ENCODE assay signal across 24 cellular contexts in genomic region chr7:122791959-122792545, GRCh38.
DNase-seq lines count a peak whose midpoint lies in the region; ATAC-seq, FAIRE-seq and TF ChIP-seq lines count a peak whose summit lies in the region.
"Had no signal": no experiment of that assay in that cellular context is flagged by ENCODE, and none has a peak within 500 bp of the region (broad histone marks: within the 10 kb centered on the region; RNA-seq: fewer than 3 reads in every experiment).

No MANE protein-coding gene starts in this region.

- TF ChIP-seq RAD21 in H1 (IDR thresholded peaks at IDR 0.05 in 1 of 2, conservative IDR thresholded peaks at IDR 0.05 in 1 of 2; ENCODE audit: low read depth in 2 of 2, low read length in 2 of 2) (no peak), liver (IDR thresholded peaks at IDR 0.05) (no peak)

- no peak overlapping the region for H3K4me2 ChIP-seq in H9 (ENCODE audit: insufficient read depth, insufficient read length, low read length)
- H3K4me2 ChIP-seq in H1 (ENCODE audit: insufficient read depth in 1 of 2, low read depth in 2 of 2, low read length in 2 of 2): 0 out of 4 replicates have a peak overlapping the region, but pooled peaks of 1 of the 2 experiments have one; percentile 7
- H3K4me2 ChIP-seq: BLaER1 had no signal

- H3K4me1 ChIP-seq in H9 (ENCODE audit: insufficient read depth, low read length) (peaks cover 5% of the 10 kb centered on the region; the same call in 1 of the 2 replicates), H1 (replicated peaks in 1 of 4; ENCODE audit: control insufficient read depth in 3 of 4, insufficient read depth in 4 of 4, low read length in 3 of 4) (peaks cover 1 to 13% (median 12%) of the 10 kb centered on the region in 4 experiments; a peak in 5 of 7 replicates), liver (ENCODE audit: control insufficient read depth in 4 of 4, insufficient read depth in 4 of 4, low read length in 3 of 4) (peaks cover 0 to 2% (median 0%) of the 10 kb centered on the region in 4 donors), small intestine (ENCODE audit: control insufficient read depth in 2 of 2, insufficient read depth in 1 of 2, low read depth in 1 of 2, low read length in 1 of 2) (peaks cover 0 to 1% of the 10 kb centered on the region in 2 donors)
- H3K4me1 ChIP-seq: HAP-1, SJSA1 had no signal

- no peaks in the 10 kb centered on the region; a peak in 2 of 5 replicates for H3K9me3 Mint-ChIP-seq in H9
- H3K9me3 Mint-ChIP-seq in activated CD8-positive, alpha-beta memory T cell treated with anti-CD3 and anti-CD28 coated beads, Interleukin-2, amount 10 ng/mL, durations not matched to agents 7 days and 5 days (ENCODE audit: low read depth): peaks cover 1% of the 10 kb centered on the region
- H3K9me3 Mint-ChIP-seq in stimulated activated effector memory CD8-positive, alpha-beta T cell treated with anti-CD3 and anti-CD28 coated beads, Interleukin-12 subunit alpha, Interleukin-12 subunit beta, amount 100 ng/mL, for 72 hours: peaks cover 8% of the 10 kb centered on the region

- H4K8ac ChIP-seq in H9 (replicated peaks; ENCODE audit: insufficient read length, low read depth, low read length) (no peak overlapping the region), H1 (ENCODE audit: extremely low read depth, insufficient read depth, low read length) (no peak overlapping the region)

- H3K79me1 ChIP-seq in H9 (ENCODE audit: insufficient read depth, low read depth, low read length, poor library complexity, severe bottlenecking) (no peaks in the 10 kb centered on the region), H1 (ENCODE audit: low read depth, low read length) (no peaks in the 10 kb centered on the region)

- no peaks in the 10 kb centered on the region for H3K27me3 Mint-ChIP-seq in H9 (ENCODE audit: low read depth)
- no peaks in the 10 kb centered on the region for H3K27me3 Mint-ChIP-seq in activated CD8-positive, alpha-beta memory T cell treated with anti-CD3 and anti-CD28 coated beads, Interleukin-2, amount 10 ng/mL, durations not matched to agents 7 days and 5 days
- H3K27me3 Mint-ChIP-seq: CD4-positive, CD25-positive, alpha-beta regulatory T cell had no signal

- H3K23ac ChIP-seq in H9 (ENCODE audit: insufficient read length, low read depth, low read length): no peak overlapping the region
- no peak overlapping the region for H3K23ac ChIP-seq in H1 (ENCODE audit: insufficient read length)

- H2AFZ ChIP-seq in H9 (ENCODE audit: low read length): no peak overlapping the region
- no peak overlapping the region for H2AFZ ChIP-seq in H1 (ENCODE audit: low read length)

- H3K4me1 Mint-ChIP-seq in H9: peaks cover 47 to 54% of the 10 kb centered on the region in 2 experiments
- no peaks in the 10 kb centered on the region for H3K4me1 Mint-ChIP-seq in activated CD8-positive, alpha-beta memory T cell treated with anti-CD3 and anti-CD28 coated beads, Interleukin-2, amount 10 ng/mL, durations not matched to agents 7 days and 5 days
- no peaks in the 10 kb centered on the region for H3K4me1 Mint-ChIP-seq in stimulated activated effector memory CD8-positive, alpha-beta T cell treated with anti-CD3 and anti-CD28 coated beads, Interleukin-12 subunit alpha, Interleukin-12 subunit beta, amount 100 ng/mL, for 72 hours
- H3K4me1 Mint-ChIP-seq: CD4-positive, CD25-positive, alpha-beta regulatory T cell had no signal

- H3K23me2 ChIP-seq in H9 (ENCODE audit: insufficient read length, low read depth, low read length, poor library complexity, severe bottlenecking) (no peaks in the 10 kb centered on the region), H1 (ENCODE audit: low read depth, low read length) (no peaks in the 10 kb centered on the region)

- H3K9me3 ChIP-seq in H9 (ENCODE audit: control insufficient read depth, low read depth, low read length): no peaks in the 10 kb centered on the region
- no peaks in the 10 kb centered on the region for H3K9me3 ChIP-seq in H1 (ENCODE audit: insufficient read depth in 2 of 2, low read depth in 1 of 2, low read length in 1 of 2)
- H3K9me3 ChIP-seq in liver (ENCODE audit: control insufficient read depth in 4 of 4, low read length in 3 of 4): no peaks in the 10 kb centered on the region
- no peaks in the 10 kb centered on the region for H3K9me3 ChIP-seq in small intestine (ENCODE audit: control insufficient read depth, low read depth)
- H3K9me3 ChIP-seq: BLaER1, HAP-1, MG63, SJSA1 had no signal

- H2BK5ac ChIP-seq in H9 (ENCODE audit: insufficient read length, low read length) (no peak overlapping the region), H1 (ENCODE audit: low read depth, low read length) (no peak overlapping the region)

- peak overlapping the region; percentile 26 for H3K27ac ChIP-seq in H9 (ENCODE audit: insufficient read length, low read depth, low read length)
- H3K27ac ChIP-seq in H1 (ENCODE audit: low read depth, low read length): no peak overlapping the region
- H3K27ac ChIP-seq in liver (ENCODE audit: low read depth in 1 of 2, low read length in 2 of 2): no peak overlapping the region
- H3K27ac ChIP-seq in small intestine (ENCODE audit: low read depth in 1 of 2, low read length in 1 of 2): no peak overlapping the region
- H3K27ac ChIP-seq: BLaER1, SJSA1 had no signal

- TF ChIP-seq CTCF in H9 (conservative IDR thresholded peaks at IDR 0.05): no peak
- no peak for TF ChIP-seq CTCF in H1 (IDR thresholded peaks at IDR 0.05; ENCODE audit: control extremely low read depth in 1 of 3, insufficient read depth in 1 of 3, low read depth in 1 of 3, low read length in 3 of 3)
- TF ChIP-seq CTCF in liver (IDR thresholded peaks at IDR 0.05; ENCODE audit: low read depth, low read length, missing input control): no peak

- H3K9ac ChIP-seq in H9 (ENCODE audit: extremely low read depth, insufficient read length, low read length) (no peak overlapping the region), H1 (replicated peaks in 1 of 4; ENCODE audit: extremely low read depth in 1 of 4, low read depth in 3 of 4, low read length in 3 of 4) (no peak overlapping the region), liver (ENCODE audit: low read depth in 1 of 2, low read length in 2 of 2) (no peak overlapping the region)
- H3K9ac ChIP-seq: BLaER1 had no signal

- no peak overlapping the region for H3K4me3 ChIP-seq in H1 (ENCODE audit: extremely low read depth in 1 of 4, insufficient read depth in 2 of 4, low read depth in 3 of 4, low read length in 4 of 4)
- no peak overlapping the region for H3K4me3 ChIP-seq in liver (ENCODE audit: low read depth in 1 of 3, low read length in 3 of 3)
- no peak overlapping the region for H3K4me3 ChIP-seq in small intestine (ENCODE audit: low read depth in 1 of 2, low read length in 2 of 2)
- H3K4me3 ChIP-seq: BLaER1, HAP-1, MG63, SJSA1 had no signal

- DNase-seq in H9 (no peak), H1 (ENCODE audit: low read depth in 1 of 2, low spot score in 2 of 2) (no peak), small intestine (peak; percentile 13), NCI-H1694 treated with DMSO at 0.1 percent for 48 hours (lab: John Stamatoyannopoulos, UW) (no peak)
- no peak for DNase-seq in activated CD8-positive, alpha-beta memory T cell treated with anti-CD3 and anti-CD28 coated beads, Interleukin-2, amount 10 ng/mL, durations not matched to agents 7 days and 5 days
- no peak for DNase-seq in stimulated activated effector memory CD8-positive, alpha-beta T cell treated with anti-CD3 and anti-CD28 coated beads, Interleukin-12 subunit alpha, Interleukin-12 subunit beta, amount 100 ng/mL, for 72 hours (ENCODE audit: low spot score in 2 of 2)
- DNase-seq: CD4-positive, CD25-positive, alpha-beta regulatory T cell; DMS153; HFFc6; IMR-90; KG1; MG63; NCI-H1417 treated with DMSO at 0.1 percent for 48 hours; NCI-H187; NCI-H2081 treated with DMSO at 0.1 percent for 48 hours; NCI-H2171; NCI-H226; NCI-H510A; Right ventricle myocardium superior; RPMI8226 had no signal

- no peak for TF ChIP-seq EP300 in H1 (IDR thresholded peaks at IDR 0.05; ENCODE audit: borderline replicate concordance in 1 of 2, low read depth in 2 of 2, low read length in 2 of 2)

- H3K4ac ChIP-seq in H9 (ENCODE audit: low read depth, low read length) (no peak overlapping the region), H1 (replicated peaks; ENCODE audit: insufficient read length, low read depth, low read length) (no peak overlapping the region)

- POLR2A ChIA-PET in H1 (lab: Charles Lee; ENCODE audit: partially characterized antibody): no interaction called here

- H3K79me2 ChIP-seq in H9 (ENCODE audit: insufficient read depth, low read length): 0 out of 2 replicates have a peak, but pooled peaks cover 2% of the 10 kb centered on the region
- no peaks in the 10 kb centered on the region; a peak in 1 of 4 replicates for H3K79me2 ChIP-seq in H1 (ENCODE audit: control insufficient read depth in 1 of 2, insufficient read depth in 2 of 2, low read length in 2 of 2)

- H4K91ac ChIP-seq in H9 (ENCODE audit: insufficient read length, low read depth, low read length) (no peak overlapping the region), H1 (replicated peaks; ENCODE audit: insufficient read length, low read length) (no peak overlapping the region)

- H3K27me3 ChIP-seq in H9 (ENCODE audit: insufficient read depth, low read length): no peaks in the 10 kb centered on the region; the same call in 1 of the 2 replicates
- no peaks in the 10 kb centered on the region for H3K27me3 ChIP-seq in H1 (replicated peaks in 1 of 4; ENCODE audit: control insufficient read depth in 3 of 4, extremely low read depth in 1 of 4, insufficient read depth in 3 of 4, low read length in 3 of 4)
- H3K27me3 ChIP-seq in liver (ENCODE audit: control insufficient read depth in 4 of 4, insufficient read depth in 4 of 4, low read length in 3 of 4): no peaks in the 10 kb centered on the region
- no peaks in the 10 kb centered on the region for H3K27me3 ChIP-seq in small intestine (ENCODE audit: control insufficient read depth in 2 of 2, insufficient read depth in 2 of 2, low read length in 2 of 2)
- H3K27me3 ChIP-seq: BLaER1, MG63, SJSA1 had no signal

- no peak for TF ChIP-seq POLR2A in H1 (IDR thresholded peaks at IDR 0.05; ENCODE audit: control extremely low read depth in 1 of 2, low read depth in 2 of 2, low read length in 2 of 2)

- H3K36me3 ChIP-seq in H1 (ENCODE audit: control insufficient read depth in 2 of 4, insufficient read depth in 4 of 4, low read length in 3 of 4) (no peaks in the 10 kb centered on the region), liver (ENCODE audit: control insufficient read depth in 4 of 4, insufficient read depth in 3 of 4, low read depth in 1 of 4, low read length in 3 of 4) (peaks cover 0 to 3% (median under 1%) of the 10 kb centered on the region in 4 donors), small intestine (ENCODE audit: control insufficient read depth in 2 of 2, insufficient read depth in 2 of 2, low read length in 2 of 2) (no peaks in the 10 kb centered on the region)
- H3K36me3 ChIP-seq: BLaER1, HAP-1, MG63, SJSA1 had no signal

- CTCF ChIA-PET in H1 (lab: Charles Lee; ENCODE audit: partially characterized antibody): interaction anchor here (0.8 kb wide), 1 partner anchor 103 kb away, joined by 3 read pairs; no protein-coding TSS in a partner anchor
- CTCF ChIA-PET in activated CD8-positive, alpha-beta memory T cell treated with anti-CD3 and anti-CD28 coated beads, Interleukin-2, amount 10 ng/mL, durations not matched to agents 7 days and 5 days (lab: Charles Lee): no interaction called here

- ATAC-seq in activated CD8-positive, alpha-beta memory T cell treated with anti-CD3 and anti-CD28 coated beads, Interleukin-2, amount 10 ng/mL, durations not matched to agents 7 days and 5 days: no peak
- ATAC-seq in stimulated activated effector memory CD8-positive, alpha-beta T cell treated with anti-CD3 and anti-CD28 coated beads, Interleukin-12 subunit alpha, Interleukin-12 subunit beta, amount 100 ng/mL, for 72 hours: no peak

- H4K20me1 ChIP-seq in H9 (ENCODE audit: control insufficient read depth, insufficient read depth, insufficient read length) (no peaks in the 10 kb centered on the region), H1 (replicated peaks in 1 of 2; ENCODE audit: control insufficient read depth in 1 of 2, insufficient read depth in 2 of 2, low read length in 2 of 2) (no peaks in the 10 kb centered on the region)
- H4K20me1 ChIP-seq: BLaER1 had no signal

- no CpG with 5 or more reads among the region's 3 CpGs for WGBS in H9 (ENCODE audit: extremely low coverage, insufficient read length, low lambda C conversion rate)
- WGBS in H1 (ENCODE audit: extremely low coverage in 1 of 2, insufficient coverage in 1 of 2, insufficient read length in 1 of 2, insufficient replicate concordance in 2 of 2, low coverage in 1 of 2, low lambda C conversion rate in 2 of 2, missing lambda C conversion rate in 1 of 2), 2 experiments: 56% methylated on average over 3 of the region's 3 CpGs; no CpG with 5 or more reads in 1 of the 2 experiments
- 91% methylated on average over 3 of the region's 3 CpGs for WGBS in liver
- WGBS in small intestine, 3 donors: 67 to 86% (median 73%) methylated on average over 3 of the region's 3 CpGs

- no peak overlapping the region for H3K18ac ChIP-seq in H9 (ENCODE audit: insufficient read length, low read depth, low read length)
- H3K18ac ChIP-seq in H1 (ENCODE audit: extremely low read depth, low read length): no peak overlapping the region

- H2BK12ac ChIP-seq in H9 (ENCODE audit: insufficient read length, low read depth, low read length) (no peak overlapping the region), H1 (ENCODE audit: low read depth, low read length) (no peak overlapping the region)

- H2BK120ac ChIP-seq in H9 (ENCODE audit: low read depth, low read length, poor library complexity, severe bottlenecking): no peak overlapping the region
- H2BK120ac ChIP-seq in H1 (replicated peaks; ENCODE audit: low read depth, low read length): peak overlapping the region; percentile 73

- H3T11ph ChIP-seq in H9 (ENCODE audit: low read length): no peak overlapping the region

- H4K5ac ChIP-seq in H9 (ENCODE audit: insufficient read length, low read depth, low read length) (no peak overlapping the region), H1 (ENCODE audit: insufficient read length, low read depth, low read length) (peak overlapping the region; percentile 42)

- FAIRE-seq in H1 (lab: Jason Lieb, UNC) (no peak), small intestine (lab: Jason Lieb, UNC) (no peak)

- H2AK5ac ChIP-seq in H9 (ENCODE audit: insufficient read length, low read length): no peak overlapping the region
- H2AK5ac ChIP-seq in H1 (ENCODE audit: low read depth, low read length): no peak overlapping the region

- H3K56ac ChIP-seq in H9 (ENCODE audit: insufficient read length, low read depth, low read length) (no peak overlapping the region), H1 (replicated peaks; ENCODE audit: insufficient read length, low read depth, low read length) (no peak overlapping the region)

- H3K4me3 Mint-ChIP-seq in H9: no peak overlapping the region
- H3K4me3 Mint-ChIP-seq in activated CD8-positive, alpha-beta memory T cell treated with anti-CD3 and anti-CD28 coated beads, Interleukin-2, amount 10 ng/mL, durations not matched to agents 7 days and 5 days: no peak overlapping the region
- no peak overlapping the region for H3K4me3 Mint-ChIP-seq in stimulated activated effector memory CD8-positive, alpha-beta T cell treated with anti-CD3 and anti-CD28 coated beads, Interleukin-12 subunit alpha, Interleukin-12 subunit beta, amount 100 ng/mL, for 72 hours
- H3K4me3 Mint-ChIP-seq: CD4-positive, CD25-positive, alpha-beta regulatory T cell; HFFc6 had no signal

- H2BK15ac ChIP-seq in H9 (ENCODE audit: low read depth, low read length) (no peak overlapping the region), H1 (ENCODE audit: low read length) (no peak overlapping the region)

- H3K14ac ChIP-seq in H9 (ENCODE audit: insufficient read depth, low read length) (no peak overlapping the region), H1 (ENCODE audit: insufficient read length) (no peak overlapping the region)

- peaks cover 0 to 5% (median 3%) of the 10 kb centered on the region in 3 experiments; a peak in 2 of 7 replicates for H3K36me3 Mint-ChIP-seq in H9 (ENCODE audit: insufficient read depth in 1 of 3, low read depth in 3 of 3)
- no peaks in the 10 kb centered on the region for H3K36me3 Mint-ChIP-seq in activated CD8-positive, alpha-beta memory T cell treated with anti-CD3 and anti-CD28 coated beads, Interleukin-2, amount 10 ng/mL, durations not matched to agents 7 days and 5 days
- no peaks in the 10 kb centered on the region for H3K36me3 Mint-ChIP-seq in stimulated activated effector memory CD8-positive, alpha-beta T cell treated with anti-CD3 and anti-CD28 coated beads, Interleukin-12 subunit alpha, Interleukin-12 subunit beta, amount 100 ng/mL, for 72 hours
- H3K36me3 Mint-ChIP-seq: CD4-positive, CD25-positive, alpha-beta regulatory T cell had no signal

- no peak overlapping the region for H2BK20ac ChIP-seq in H9 (ENCODE audit: low read depth, low read length, poor library complexity, severe bottlenecking)
- H2BK20ac ChIP-seq in H1 (ENCODE audit: low read length): no peak overlapping the region

- peak overlapping the region in 2 of 3 experiments; percentile 59 to 84; a peak in 4 of 7 replicates for H3K27ac Mint-ChIP-seq in H9
- H3K27ac Mint-ChIP-seq in activated CD8-positive, alpha-beta memory T cell treated with anti-CD3 and anti-CD28 coated beads, Interleukin-2, amount 10 ng/mL, durations not matched to agents 7 days and 5 days: no peak overlapping the region
- H3K27ac Mint-ChIP-seq in stimulated activated effector memory CD8-positive, alpha-beta T cell treated with anti-CD3 and anti-CD28 coated beads, Interleukin-12 subunit alpha, Interleukin-12 subunit beta, amount 100 ng/mL, for 72 hours: no peak overlapping the region
- H3K27ac Mint-ChIP-seq: CD4-positive, CD25-positive, alpha-beta regulatory T cell; HFFc6 had no signal

Comparison
In these comparisons a context has a peak if more than half of its experiments do, and no peak if none do; other contexts are left out.
1. H3K27ac Mint-ChIP-seq: peak in H9 (2 of 3); none in activated CD8-positive, alpha-beta memory T cell treated with anti-CD3 and anti-CD28 coated beads, Interleukin-2, amount 10 ng/mL, durations not matched to agents 7 days and 5 days (single experiment) and stimulated activated effector memory CD8-positive, alpha-beta T cell treated with anti-CD3 and anti-CD28 coated beads, Interleukin-12 subunit alpha, Interleukin-12 subunit beta, amount 100 ng/mL, for 72 hours (single experiment).